1 cellular context compared by ENCODE assay signal in the genomic region with DNA sequence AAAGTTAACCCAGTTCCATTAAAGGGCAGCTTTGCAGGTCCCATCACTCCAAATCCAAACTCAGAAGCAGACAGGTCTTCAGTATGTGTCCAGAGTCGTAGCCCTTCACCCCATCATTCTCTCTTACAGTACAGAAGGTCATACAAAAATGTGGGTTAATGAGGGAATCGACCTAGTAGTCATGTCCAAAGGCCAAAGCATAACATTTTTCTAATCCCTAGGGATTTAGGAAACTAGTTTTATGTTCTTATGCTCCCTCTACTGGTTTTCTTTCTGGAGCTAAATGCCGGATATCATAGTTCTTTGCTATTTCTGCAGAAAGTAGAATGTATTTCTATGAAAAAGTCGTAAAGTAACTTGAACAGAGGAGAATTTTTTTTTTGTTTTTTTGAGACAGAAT.
TF ChIP-seq lines count a peak whose summit lies in the region.

No MANE protein-coding gene starts in this region.

TF ChIP-seq in GM23338, 12 proteins besides CTCF, POLR2A, EP300 and RAD21 (continued from another document):
- TF ChIP-seq, protein P1, sequence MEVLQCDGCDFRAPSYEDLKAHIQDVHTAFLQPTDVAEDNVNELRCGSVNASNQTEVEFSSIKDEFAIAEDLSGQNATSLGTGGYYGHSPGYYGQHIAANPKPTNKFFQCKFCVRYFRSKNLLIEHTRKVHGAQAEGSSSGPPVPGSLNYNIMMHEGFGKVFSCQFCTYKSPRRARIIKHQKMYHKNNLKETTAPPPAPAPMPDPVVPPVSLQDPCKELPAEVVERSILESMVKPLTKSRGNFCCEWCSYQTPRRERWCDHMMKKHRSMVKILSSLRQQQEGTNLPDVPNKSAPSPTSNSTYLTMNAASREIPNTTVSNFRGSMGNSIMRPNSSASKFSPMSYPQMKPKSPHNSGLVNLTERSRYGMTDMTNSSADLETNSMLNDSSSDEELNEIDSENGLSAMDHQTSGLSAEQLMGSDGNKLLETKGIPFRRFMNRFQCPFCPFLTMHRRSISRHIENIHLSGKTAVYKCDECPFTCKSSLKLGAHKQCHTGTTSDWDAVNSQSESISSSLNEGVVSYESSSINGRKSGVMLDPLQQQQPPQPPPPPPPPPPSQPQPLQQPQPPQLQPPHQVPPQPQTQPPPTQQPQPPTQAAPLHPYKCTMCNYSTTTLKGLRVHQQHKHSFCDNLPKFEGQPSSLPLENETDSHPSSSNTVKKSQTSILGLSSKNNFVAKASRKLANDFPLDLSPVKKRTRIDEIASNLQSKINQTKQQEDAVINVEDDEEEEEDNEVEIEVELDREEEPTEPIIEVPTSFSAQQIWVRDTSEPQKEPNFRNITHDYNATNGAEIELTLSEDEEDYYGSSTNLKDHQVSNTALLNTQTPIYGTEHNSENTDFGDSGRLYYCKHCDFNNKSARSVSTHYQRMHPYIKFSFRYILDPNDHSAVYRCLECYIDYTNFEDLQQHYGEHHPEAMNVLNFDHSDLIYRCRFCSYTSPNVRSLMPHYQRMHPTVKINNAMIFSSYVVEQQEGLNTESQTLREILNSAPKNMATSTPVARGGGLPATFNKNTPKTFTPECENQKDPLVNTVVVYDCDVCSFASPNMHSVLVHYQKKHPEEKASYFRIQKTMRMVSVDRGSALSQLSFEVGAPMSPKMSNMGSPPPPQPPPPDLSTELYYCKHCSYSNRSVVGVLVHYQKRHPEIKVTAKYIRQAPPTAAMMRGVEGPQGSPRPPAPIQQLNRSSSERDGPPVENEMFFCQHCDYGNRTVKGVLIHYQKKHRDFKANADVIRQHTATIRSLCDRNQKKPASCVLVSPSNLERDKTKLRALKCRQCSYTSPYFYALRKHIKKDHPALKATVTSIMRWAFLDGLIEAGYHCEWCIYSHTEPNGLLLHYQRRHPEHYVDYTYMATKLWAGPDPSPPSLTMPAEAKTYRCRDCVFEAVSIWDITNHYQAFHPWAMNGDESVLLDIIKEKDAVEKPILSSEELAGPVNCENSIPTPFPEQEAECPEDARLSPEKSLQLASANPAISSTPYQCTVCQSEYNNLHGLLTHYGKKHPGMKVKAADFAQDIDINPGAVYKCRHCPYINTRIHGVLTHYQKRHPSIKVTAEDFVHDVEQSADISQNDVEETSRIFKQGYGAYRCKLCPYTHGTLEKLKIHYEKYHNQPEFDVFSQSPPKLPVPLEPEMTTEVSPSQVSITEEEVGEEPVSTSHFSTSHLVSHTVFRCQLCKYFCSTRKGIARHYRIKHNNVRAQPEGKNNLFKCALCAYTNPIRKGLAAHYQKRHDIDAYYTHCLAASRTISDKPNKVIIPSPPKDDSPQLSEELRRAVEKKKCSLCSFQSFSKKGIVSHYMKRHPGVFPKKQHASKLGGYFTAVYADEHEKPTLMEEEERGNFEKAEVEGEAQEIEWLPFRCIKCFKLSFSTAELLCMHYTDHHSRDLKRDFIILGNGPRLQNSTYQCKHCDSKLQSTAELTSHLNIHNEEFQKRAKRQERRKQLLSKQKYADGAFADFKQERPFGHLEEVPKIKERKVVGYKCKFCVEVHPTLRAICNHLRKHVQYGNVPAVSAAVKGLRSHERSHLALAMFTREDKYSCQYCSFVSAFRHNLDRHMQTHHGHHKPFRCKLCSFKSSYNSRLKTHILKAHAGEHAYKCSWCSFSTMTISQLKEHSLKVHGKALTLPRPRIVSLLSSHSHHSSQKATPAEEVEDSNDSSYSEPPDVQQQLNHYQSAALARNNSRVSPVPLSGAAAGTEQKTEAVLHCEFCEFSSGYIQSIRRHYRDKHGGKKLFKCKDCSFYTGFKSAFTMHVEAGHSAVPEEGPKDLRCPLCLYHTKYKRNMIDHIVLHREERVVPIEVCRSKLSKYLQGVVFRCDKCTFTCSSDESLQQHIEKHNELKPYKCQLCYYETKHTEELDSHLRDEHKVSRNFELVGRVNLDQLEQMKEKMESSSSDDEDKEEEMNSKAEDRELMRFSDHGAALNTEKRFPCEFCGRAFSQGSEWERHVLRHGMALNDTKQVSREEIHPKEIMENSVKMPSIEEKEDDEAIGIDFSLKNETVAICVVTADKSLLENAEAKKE (CRISPR knock-in tag; IDR thresholded peaks at IDR 0.05) = no peak
- TF ChIP-seq ZNF331 (CRISPR knock-in tag; IDR thresholded peaks at IDR 0.05; ENCODE audit: low read depth) = no peak
- TF ChIP-seq CREB1 (CRISPR knock-in tag; IDR thresholded peaks at IDR 0.05; ENCODE audit: low read depth) = no peak
